Comparison of ENCODE assay signal across 13 cellular contexts in the genomic region with DNA sequence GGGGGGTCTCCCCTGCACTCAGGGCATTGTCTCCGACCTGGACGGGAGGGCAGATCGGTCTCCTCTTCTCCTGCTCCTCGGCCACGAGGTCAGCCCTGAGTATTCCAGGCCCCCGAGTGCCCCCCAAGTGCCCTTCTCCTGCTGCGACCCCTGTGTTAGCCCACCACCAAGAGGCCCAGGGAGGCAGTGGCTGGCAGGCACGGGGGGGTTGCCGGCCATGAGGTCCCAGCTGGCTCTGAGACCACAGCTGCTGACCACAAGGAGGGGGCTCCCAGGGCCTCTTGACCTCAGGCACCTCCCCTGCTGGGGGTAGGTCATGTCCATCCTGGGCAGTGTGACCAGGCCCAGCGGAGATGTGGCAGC.
A peak's percentile ranks its signal among the peaks of the same experiment; 100 is the strongest.
DNase-seq lines count a peak whose midpoint lies in the region; ATAC-seq, FAIRE-seq and TF ChIP-seq lines count a peak whose summit lies in the region.
"Had no signal": no experiment of that assay in that cellular context is flagged by ENCODE, and none has a peak within 500 bp of the region (broad histone marks: within the 10 kb centered on the region; RNA-seq: fewer than 3 reads in every experiment).

No MANE protein-coding gene starts in this region.

- peak overlapping the region; percentile 63 for H2BK12ac ChIP-seq in neuronal stem cell (ENCODE audit: low read length)

- no peak overlapping the region for H2AFZ ChIP-seq in GM23338
- H2AFZ ChIP-seq in neuronal stem cell (ENCODE audit: low read length) = no peak overlapping the region

- FAIRE-seq in GM12891 (lab: Jason Lieb, UNC) = no peak
- FAIRE-seq: GM18507, H54 had no signal

- H3K4me1 ChIP-seq in GM23338 (ENCODE audit: insufficient read depth) = no peaks in the 10 kb centered on the region
- H3K4me1 ChIP-seq in neuronal stem cell (ENCODE audit: control insufficient read depth in 2 of 2, insufficient read depth in 1 of 2, low read depth in 1 of 2, low read length in 2 of 2) = peaks cover 0 to 10% of the 10 kb centered on the region in 2 donors
- peaks cover 0 to 6% (median 0%) of the 10 kb centered on the region in 4 donors for H3K4me1 ChIP-seq in sigmoid colon

- peak overlapping the region; percentile 25 for H3K23ac ChIP-seq in neuronal stem cell (ENCODE audit: low read depth, low read length, poor library complexity)

- no peak for TF ChIP-seq EP300 in sigmoid colon (IDR thresholded peaks at IDR 0.05)

- H3K36me3 Mint-ChIP-seq in GM23338 (ENCODE audit: low read depth) (no peaks in the 10 kb centered on the region), glutamatergic neuron (ENCODE audit: unreplicated experiment) (no peaks in the 10 kb centered on the region)
- H3K36me3 Mint-ChIP-seq: CD8-positive, alpha-beta memory T cell had no signal

- H3K18ac ChIP-seq in neuronal stem cell (ENCODE audit: low read length) = peak overlapping the region; percentile 82

- H3K27me3 ChIP-seq in GM23338 (ENCODE audit: insufficient read depth) (no peaks in the 10 kb centered on the region), neuronal stem cell (ENCODE audit: control insufficient read depth in 3 of 3, insufficient read depth in 3 of 3, low read depth in 1 of 3, low read length in 3 of 3) (peaks cover 0 to 4% (median 2%) of the 10 kb centered on the region in 3 experiments), sigmoid colon (no peaks in the 10 kb centered on the region)
- H3K27me3 ChIP-seq: BE2C had no signal

- H3K79me1 ChIP-seq in neuronal stem cell (ENCODE audit: low read depth, low read length) = peaks cover 3% of the 10 kb centered on the region

- no peak overlapping the region for H4K91ac ChIP-seq in neuronal stem cell (ENCODE audit: low read depth, low read length, poor library complexity)

- H3K9me3 ChIP-seq in neuronal stem cell (replicated peaks in 1 of 2; ENCODE audit: control insufficient read depth in 2 of 2, insufficient read depth in 1 of 2, low read depth in 1 of 2, low read length in 2 of 2) (peaks cover 0 to 1% of the 10 kb centered on the region in 2 donors), sigmoid colon (no peaks in the 10 kb centered on the region)
- H3K9me3 ChIP-seq: BE2C had no signal

- no peak overlapping the region for H3K4ac ChIP-seq in neuronal stem cell (ENCODE audit: low read length)

- peak overlapping the region; percentile 63 for H3K14ac ChIP-seq in neuronal stem cell (ENCODE audit: low read length)

- no peak for TF ChIP-seq CTCF in GM23338 (conservative IDR thresholded peaks at IDR 0.05; ENCODE audit: low read depth in 2 of 2)
- TF ChIP-seq CTCF in glutamatergic neuron (IDR thresholded peaks at IDR 0.05; ENCODE audit: partially characterized antibody, unreplicated experiment) = no peak
- TF ChIP-seq CTCF in sigmoid colon (IDR thresholded peaks at IDR 0.05) = no peak

- H3K4me2 ChIP-seq in GM23338 (no peak overlapping the region), neuronal stem cell (ENCODE audit: insufficient read depth, low read length, poor library complexity, severe bottlenecking) (no peak overlapping the region)

- no peak for TF ChIP-seq POLR2A in sigmoid colon (IDR thresholded peaks at IDR 0.05)
- TF ChIP-seq POLR2A in GM12891 (IDR thresholded peaks at IDR 0.05; ENCODE audit: low read depth, low read length) = no peak

- no peak overlapping the region for H2BK120ac ChIP-seq in neuronal stem cell (ENCODE audit: low read depth, low read length)

- ATAC-seq in GM23338 (peak; percentile 37; the same call in 1 of the 3 replicates), HG02798 (IDR thresholded peaks at IDR 0.05; ENCODE audit: poor library complexity, unreplicated experiment) (no peak)

- H3K9me2 ChIP-seq in GM23338 (ENCODE audit: insufficient read depth) = no peaks in the 10 kb centered on the region; the same call in 1 of the 2 replicates

- H3K4me3 ChIP-seq in GM23338 = no peak overlapping the region
- H3K4me3 ChIP-seq in neuronal stem cell (ENCODE audit: low read length in 2 of 2) = no peak overlapping the region
- H3K4me3 ChIP-seq in sigmoid colon = no peak overlapping the region

- WGBS in neuronal stem cell (ENCODE audit: extremely low coverage in 2 of 2, insufficient read length in 2 of 2, insufficient replicate concordance in 1 of 2), 2 donors = no CpG with 5 or more reads among the region's 10 CpGs
- WGBS in sigmoid colon, 2 donors = 67 to 73% methylated on average over 10 of the region's 10 CpGs

- H3K36me3 ChIP-seq in GM23338 (ENCODE audit: insufficient read depth) (no peaks in the 10 kb centered on the region), neuronal stem cell (replicated peaks in 1 of 2; ENCODE audit: control insufficient read depth in 2 of 2, insufficient read depth in 2 of 2, low read length in 2 of 2) (peaks cover 0 to 2% of the 10 kb centered on the region in 2 donors), sigmoid colon (no peaks in the 10 kb centered on the region)
- H3K36me3 ChIP-seq: BE2C had no signal

- H3K27ac Mint-ChIP-seq in GM23338 (no peak overlapping the region), glutamatergic neuron (ENCODE audit: unreplicated experiment) (no peak overlapping the region)
- H3K27ac Mint-ChIP-seq: CD8-positive, alpha-beta memory T cell; IgD-negative memory B cell had no signal

- no peaks in the 10 kb centered on the region for H3K9me3 Mint-ChIP-seq in GM23338
- H3K9me3 Mint-ChIP-seq in glutamatergic neuron (ENCODE audit: unreplicated experiment) = peaks cover 4% of the 10 kb centered on the region

- H3K4me1 Mint-ChIP-seq in GM23338 (no peaks in the 10 kb centered on the region; the same call in 2 of the 3 replicates), glutamatergic neuron (ENCODE audit: low read depth, unreplicated experiment) (peaks cover 15% of the 10 kb centered on the region)
- H3K4me1 Mint-ChIP-seq: CD8-positive, alpha-beta memory T cell had no signal

- H4K8ac ChIP-seq in neuronal stem cell (ENCODE audit: low read depth, low read length) = peak overlapping the region; percentile 73

- H3F3A ChIP-seq in GM23338 (replicated peaks; ENCODE audit: low read depth) = no peaks in the 10 kb centered on the region

- H2BK5ac ChIP-seq in neuronal stem cell (ENCODE audit: low read length) = peak overlapping the region; percentile 44

- H3K79me2 ChIP-seq in GM23338 (replicated peaks; ENCODE audit: insufficient read depth) = no peaks in the 10 kb centered on the region

- H3K4me3 Mint-ChIP-seq in GM23338 (no peak overlapping the region), glutamatergic neuron (ENCODE audit: unreplicated experiment) (no peak overlapping the region)
- H3K4me3 Mint-ChIP-seq: CD8-positive, alpha-beta memory T cell had no signal

- DNase-seq in GM23338 (ENCODE audit: low spot score) (no peak), glutamatergic neuron (peak; percentile 23), neuronal stem cell (ENCODE audit: low spot score) (no peak), sigmoid colon (no peak), GM12891 (ENCODE audit: insufficient read length, low spot score) (no peak), DMS114 treated with DMSO at 0.1 percent for 48 hours (lab: John Stamatoyannopoulos, UW; ENCODE audit: unreplicated experiment) (no peak)
- DNase-seq: BE2C; CD8-positive, alpha-beta memory T cell; KG1 had no signal

- no peaks in the 10 kb centered on the region for H4K20me1 ChIP-seq in GM23338 (replicated peaks; ENCODE audit: insufficient read depth)

- H2AK5ac ChIP-seq in neuronal stem cell (ENCODE audit: low read depth, low read length) = peak overlapping the region; percentile 50

- H3K27ac ChIP-seq in GM23338 (ENCODE audit: low read depth) (no peak overlapping the region), neuronal stem cell (replicated peaks; ENCODE audit: low read length) (no peak overlapping the region), sigmoid colon (no peak overlapping the region)

- H3K9ac ChIP-seq in neuronal stem cell (ENCODE audit: low read depth, low read length, poor library complexity) = peak overlapping the region; percentile 24

- H2BK15ac ChIP-seq in neuronal stem cell (ENCODE audit: low read length) = no peak overlapping the region

- intact Hi-C loops in sigmoid colon (cut with DNase I) = no loop called here

- peaks cover 10% of the 10 kb centered on the region for H3K27me3 Mint-ChIP-seq in GM23338 (ENCODE audit: insufficient read depth, low read depth, poor library complexity)
- peaks cover 6% of the 10 kb centered on the region for H3K27me3 Mint-ChIP-seq in glutamatergic neuron (ENCODE audit: unreplicated experiment)
- H3K27me3 Mint-ChIP-seq: IgD-negative memory B cell had no signal

TF ChIP-seq in GM23338, 12 proteins besides CTCF, POLR2A, EP300 and RAD21 (continues in another document):
- TF ChIP-seq POLR2AphosphoS5 (IDR thresholded peaks at IDR 0.05; ENCODE audit: low read depth) = no peak
- TF ChIP-seq CREB1 (CRISPR knock-in tag; IDR thresholded peaks at IDR 0.05; ENCODE audit: low read depth) = no peak
- TF ChIP-seq ZNF331 (CRISPR knock-in tag; IDR thresholded peaks at IDR 0.05; ENCODE audit: low read depth) = no peak
- TF ChIP-seq, protein P1, sequence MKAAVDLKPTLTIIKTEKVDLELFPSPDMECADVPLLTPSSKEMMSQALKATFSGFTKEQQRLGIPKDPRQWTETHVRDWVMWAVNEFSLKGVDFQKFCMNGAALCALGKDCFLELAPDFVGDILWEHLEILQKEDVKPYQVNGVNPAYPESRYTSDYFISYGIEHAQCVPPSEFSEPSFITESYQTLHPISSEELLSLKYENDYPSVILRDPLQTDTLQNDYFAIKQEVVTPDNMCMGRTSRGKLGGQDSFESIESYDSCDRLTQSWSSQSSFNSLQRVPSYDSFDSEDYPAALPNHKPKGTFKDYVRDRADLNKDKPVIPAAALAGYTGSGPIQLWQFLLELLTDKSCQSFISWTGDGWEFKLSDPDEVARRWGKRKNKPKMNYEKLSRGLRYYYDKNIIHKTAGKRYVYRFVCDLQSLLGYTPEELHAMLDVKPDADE (IDR thresholded peaks at IDR 0.05) = no peak
- TF ChIP-seq ZNF114 (CRISPR knock-in tag; IDR thresholded peaks at IDR 0.05) = no peak
- no peak for TF ChIP-seq EZH2 (IDR thresholded peaks at IDR 0.05; ENCODE audit: low read depth, unreplicated experiment)

TF ChIP-seq in GM12891, 5 proteins besides CTCF, POLR2A, EP300 and RAD21:
- TF ChIP-seq SPI1 (IDR thresholded peaks at IDR 0.05; ENCODE audit: low read depth, low read length) (no peak), TAF1 (IDR thresholded peaks at IDR 0.05; ENCODE audit: low read depth, low read length) (no peak), POU2F2 (IDR thresholded peaks at IDR 0.05; ENCODE audit: low read depth, low read length) (no peak), POLR2AphosphoS5 (IDR thresholded peaks at IDR 0.05; ENCODE audit: low read depth, low read length) (no peak), PAX5 (IDR thresholded peaks at IDR 0.05; ENCODE audit: insufficient read depth, low read length, severe bottlenecking) (no peak)
